Comparison of ENCODE assay signal across 12 cellular contexts in the genomic region with DNA sequence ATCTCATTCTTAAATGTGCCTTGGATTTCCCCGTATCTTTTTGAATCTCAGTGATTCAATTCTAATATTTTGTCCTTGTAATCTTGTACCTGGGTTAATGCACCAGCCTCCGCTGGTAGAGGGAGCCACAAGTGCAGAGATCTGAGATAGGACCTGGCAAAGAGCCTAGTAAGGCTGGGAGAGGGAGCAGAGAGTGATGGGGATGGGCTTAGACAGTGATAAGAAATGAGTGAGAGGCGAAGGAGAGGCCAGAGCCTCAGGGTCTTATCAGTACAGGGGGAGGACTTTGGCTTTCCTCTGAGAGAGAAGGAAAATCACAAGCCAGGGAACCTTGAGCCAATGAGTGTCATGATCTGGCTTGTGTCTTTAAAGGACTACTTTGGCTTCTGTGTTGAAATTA. TPM values are rescaled to one million over a fixed set of nuclear protein-coding genes. Genes with fewer than 3 reads are reported as not detected.
A peak's percentile ranks its signal among the peaks of the same experiment; 100 is the strongest.
DNase-seq lines count a peak whose midpoint lies in the region; ATAC-seq, FAIRE-seq and TF ChIP-seq lines count a peak whose summit lies in the region.
"Had no signal": no experiment of that assay in that cellular context is flagged by ENCODE, and none has a peak within 500 bp of the region (broad histone marks: within the 10 kb centered on the region; RNA-seq: fewer than 3 reads in every experiment).

No MANE protein-coding gene starts in this region.

- TF ChIP-seq CTCF in Caco-2 (IDR thresholded peaks at IDR 0.05; ENCODE audit: insufficient read depth in 1 of 2, low read depth in 1 of 2, low read length in 1 of 2, severe bottlenecking in 1 of 2, unreplicated experiment in 1 of 2) (peak; percentile 18 to 45), cardiac fibroblast (IDR thresholded peaks at IDR 0.05; ENCODE audit: low read depth, low read length) (no peak), kidney (IDR thresholded peaks at IDR 0.05; ENCODE audit: borderline replicate concordance, extremely low read depth, insufficient read depth) (peak; percentile 27)

- H3K4me3 ChIP-seq in Caco-2 (ENCODE audit: low read depth, low read length) (no peak overlapping the region), cardiac fibroblast (replicated peaks in 1 of 2; ENCODE audit: low read depth in 2 of 2, low read length in 2 of 2) (no peak overlapping the region), kidney (ENCODE audit: low read length in 2 of 2) (no peak overlapping the region)
- H3K4me3 ChIP-seq: BLaER1 treated with 17β-estradiol and CSF1 and Interleukin-3, amounts not matched to agents 10 nM and 100 nM; left lung had no signal

- no peak overlapping the region for H3K4me3 Mint-ChIP-seq in Caco-2 (ENCODE audit: unreplicated experiment)
- H3K4me3 Mint-ChIP-seq: activated T-cell treated with anti-CD3 and anti-CD28 coated beads, Interleukin-2, amount 50 U/mL, for 4 hours had no signal

- no peak overlapping the region for H3K27ac Mint-ChIP-seq in Caco-2 (ENCODE audit: unreplicated experiment)

- no peaks in the 10 kb centered on the region for H3K27me3 ChIP-seq in Caco-2 (replicated peaks; ENCODE audit: control insufficient read depth, insufficient read depth, low read length)
- H3K27me3 ChIP-seq: BLaER1 treated with 17β-estradiol and CSF1 and Interleukin-3, amounts not matched to agents 10 nM and 100 nM; left lung had no signal

- intact Hi-C loops in Caco-2 (cut with micrococcal nuclease; ENCODE audit: unreplicated experiment) (loop anchor here (1.0 to 10.0 kb wide), 3 partner anchors 251 to 446 kb away; no protein-coding TSS in a partner anchor), kidney (cut with DNase I) (no loop called here)

- H3K4me1 ChIP-seq in Caco-2 (0 out of 2 replicates have a peak, but pooled peaks cover 6% of the 10 kb centered on the region), kidney (ENCODE audit: control insufficient read depth in 1 of 2, insufficient read depth in 1 of 2, low read depth in 1 of 2, low read length in 2 of 2) (no peaks in the 10 kb centered on the region)
- H3K4me1 ChIP-seq: BLaER1 treated with 17β-estradiol and CSF1 and Interleukin-3, amounts not matched to agents 10 nM and 100 nM; left lung had no signal

- CTCF ChIA-PET in Caco-2 (lab: Charles Lee): no interaction called here
- CTCF ChIA-PET in HEK293T (lab: Yijun Ruan, JAX): no interaction called here

- H3K27me3 Mint-ChIP-seq in Caco-2 (ENCODE audit: insufficient read depth, unreplicated experiment): no peaks in the 10 kb centered on the region

- DNase-seq in Caco-2 (peak; percentile 61 to 76), NCI-H1105 (lab: John Stamatoyannopoulos, UW) (peak; percentile 48), cardiac fibroblast (ENCODE audit: low read depth in 2 of 2) (peak; percentile 16 to 88), kidney (no peak), HEK293T (ENCODE audit: extremely low spot score) (no peak), retina (no peak)
- DNase-seq: activated T-cell treated with anti-CD3 and anti-CD28 coated beads, Interleukin-2, amount 50 U/mL, for 4 hours; left lung; NCI-H146 had no signal

- FAIRE-seq in kidney (lab: Jason Lieb, UNC): no peak

- H3K9ac ChIP-seq in kidney (ENCODE audit: low read length in 2 of 2): no peak overlapping the region
- H3K9ac ChIP-seq: BLaER1 treated with 17β-estradiol and CSF1 and Interleukin-3, amounts not matched to agents 10 nM and 100 nM had no signal

- H3K9me3 Mint-ChIP-seq in Caco-2 (ENCODE audit: unreplicated experiment): peaks cover 18% of the 10 kb centered on the region

- H3K36me3 Mint-ChIP-seq in Caco-2 (ENCODE audit: insufficient read depth, unreplicated experiment): no peaks in the 10 kb centered on the region

- no peak overlapping the region for H3K27ac ChIP-seq in kidney (ENCODE audit: low read depth in 2 of 2, low read length in 2 of 2)
- H3K27ac ChIP-seq: BLaER1 treated with 17β-estradiol and CSF1 and Interleukin-3, amounts not matched to agents 10 nM and 100 nM; left lung had no signal

- H3K9me3 ChIP-seq in Caco-2: peaks cover 4% of the 10 kb centered on the region
- no peaks in the 10 kb centered on the region for H3K9me3 ChIP-seq in kidney (ENCODE audit: control insufficient read depth in 1 of 2, low read length in 2 of 2)
- H3K9me3 ChIP-seq: left lung had no signal

- H3K36me3 ChIP-seq in Caco-2 (ENCODE audit: control insufficient read depth, insufficient read depth, low read length): no peaks in the 10 kb centered on the region
- no peaks in the 10 kb centered on the region for H3K36me3 ChIP-seq in kidney (ENCODE audit: control insufficient read depth in 1 of 2, insufficient read depth in 2 of 2, low read length in 2 of 2)
- H3K36me3 ChIP-seq: BLaER1 treated with 17β-estradiol and CSF1 and Interleukin-3, amounts not matched to agents 10 nM and 100 nM; left lung had no signal

- H3K4me1 Mint-ChIP-seq in Caco-2 (ENCODE audit: low read depth, unreplicated experiment): peaks cover 8% of the 10 kb centered on the region

- ATAC-seq in GM21447 (IDR thresholded peaks at IDR 0.05; ENCODE audit: unreplicated experiment) (no peak), GM19463 (IDR thresholded peaks at IDR 0.05; ENCODE audit: unreplicated experiment) (no peak)
- ATAC-seq: activated T-cell treated with anti-CD3 and anti-CD28 coated beads, Interleukin-2, amount 50 U/mL, for 4 hours; left lung had no signal

- POLR2A ChIA-PET in Caco-2 (lab: Charles Lee) (no interaction called here), HEK293T (lab: Yijun Ruan, JAX) (no interaction called here)

- no TSS peak for BruUV-seq in Caco-2 (replicated peaks; lab: Mats Ljungman, UMichigan)

TF ChIP-seq in HEK293T, 16 proteins besides CTCF, POLR2A, EP300 and RAD21:
- no peak for TF ChIP-seq SP1 (IDR thresholded peaks at IDR 0.05)
- no peak for TF ChIP-seq LEF1 (IDR thresholded peaks at IDR 0.05; ENCODE audit: borderline replicate concordance)
- no peak for TF ChIP-seq BHLHE40 (IDR thresholded peaks at IDR 0.05; ENCODE audit: borderline replicate concordance)

RNA-seq across cellular contexts. Expression of a gene that starts 30.5 kb away (rescaled TPM):
- 0.60 TPM in 1 of 2 replicates, not detected in the other for total RNA-seq in Caco-2 (2022)
- total RNA-seq in kidney: not detected
- not detected for polyA plus RNA-seq in kidney (ENCODE audit: insufficient read depth, low read depth, low replicate concordance)
- total RNA-seq: activated T-cell treated with anti-CD3 and anti-CD28 coated beads, Interleukin-2, amount 50 U/mL, for 4 hours had no signal

Comparison
In these comparisons a context has a peak if more than half of its experiments do, and no peak if none do; other contexts are left out.
1. DNase-seq: peak in Caco-2 (2 of 2), NCI-H1105 (single experiment) and cardiac fibroblast (2 of 2); none in kidney (single experiment), HEK293T (single experiment) and retina (single experiment).